ENCODE assay signal across 1 cellular context in genomic region chr4:113784497-113785254, GRCh38.
TF ChIP-seq lines count a peak whose summit lies in the region.

No MANE protein-coding gene starts in this region.

TF ChIP-seq in HepG2, 621 proteins besides CTCF, POLR2A, EP300 and RAD21 (continued from another document and continues in another):
- no peak for TF ChIP-seq ZNF280B (CRISPR knock-in tag; IDR thresholded peaks at IDR 0.05; ENCODE audit: borderline replicate concordance)
- no peak for TF ChIP-seq NPAS2 (CRISPR knock-in tag; IDR thresholded peaks at IDR 0.05; ENCODE audit: borderline replicate concordance)
- TF ChIP-seq TOPORS (CRISPR knock-in tag; IDR thresholded peaks at IDR 0.05): no peak
- peak; percentile 31; the same call in 1 of the 2 replicates for TF ChIP-seq ZNF609 (CRISPR knock-in tag; IDR thresholded peaks at IDR 0.05; ENCODE audit: borderline replicate concordance)
- TF ChIP-seq SOX13 (IDR thresholded peaks at IDR 0.05): peak; percentile 17; the same call in 1 of the 2 replicates
- peak in 1 of 2 experiments; percentile 68; a peak in 1 of 4 replicates for TF ChIP-seq SOX13 (CRISPR knock-in tag; conservative IDR thresholded peaks at IDR 0.05 in 1 of 2, IDR thresholded peaks at IDR 0.05 in 1 of 2)
- no peak for TF ChIP-seq HIVEP1 (CRISPR knock-in tag; IDR thresholded peaks at IDR 0.05)
- TF ChIP-seq ZFP91 (CRISPR knock-in tag; IDR thresholded peaks at IDR 0.05; ENCODE audit: borderline replicate concordance): no peak
- TF ChIP-seq MAFF (IDR thresholded peaks at IDR 0.05; ENCODE audit: low read depth, low read length): peak; percentile 78
- TF ChIP-seq ZBTB25 (CRISPR knock-in tag; IDR thresholded peaks at IDR 0.05): no peak
- TF ChIP-seq SMAD9 (CRISPR knock-in tag; IDR thresholded peaks at IDR 0.05): no peak
- no peak for TF ChIP-seq CENPX (CRISPR knock-in tag; IDR thresholded peaks at IDR 0.05)
- no peak for TF ChIP-seq HDAC6 (IDR thresholded peaks at IDR 0.05; ENCODE audit: low read depth, low read length)
- no peak for TF ChIP-seq EEA1 (CRISPR knock-in tag; IDR thresholded peaks at IDR 0.05; ENCODE audit: borderline replicate concordance)
- peak; percentile 85 for TF ChIP-seq HNF4A (CRISPR knock-in tag; IDR thresholded peaks at IDR 0.05)
- TF ChIP-seq TP53 (CRISPR knock-in tag; conservative IDR thresholded peaks at IDR 0.05): no peak
- TF ChIP-seq STAT5B (CRISPR knock-in tag; IDR thresholded peaks at IDR 0.05): no peak
- no peak for TF ChIP-seq ZNF281 (CRISPR knock-in tag; IDR thresholded peaks at IDR 0.05; ENCODE audit: borderline replicate concordance)
- TF ChIP-seq GABPB1 (CRISPR knock-in tag; IDR thresholded peaks at IDR 0.05): no peak
- TF ChIP-seq KDM1A (CRISPR knock-in tag; IDR thresholded peaks at IDR 0.05): no peak
- TF ChIP-seq ZMAT3 (CRISPR knock-in tag; conservative IDR thresholded peaks at IDR 0.05): no peak
- TF ChIP-seq ZNF362 (CRISPR knock-in tag; IDR thresholded peaks at IDR 0.05; ENCODE audit: borderline replicate concordance): no peak
- no peak for TF ChIP-seq ZNF282 (IDR thresholded peaks at IDR 0.05; ENCODE audit: partially characterized antibody)
- TF ChIP-seq TBP (CRISPR knock-in tag; IDR thresholded peaks at IDR 0.05): no peak
- no peak for TF ChIP-seq ZEB1 (IDR thresholded peaks at IDR 0.05; ENCODE audit: insufficient replicate concordance, low read depth)
- no peak for TF ChIP-seq BORCS8-MEF2B (CRISPR knock-in tag; IDR thresholded peaks at IDR 0.05)
- no peak for TF ChIP-seq ARID2 (CRISPR knock-in tag; IDR thresholded peaks at IDR 0.05; ENCODE audit: borderline replicate concordance)
- TF ChIP-seq HMG20A (CRISPR knock-in tag; IDR thresholded peaks at IDR 0.05; ENCODE audit: borderline replicate concordance): peak; percentile 92
- no peak for TF ChIP-seq FOXO4 (CRISPR knock-in tag; conservative IDR thresholded peaks at IDR 0.05)
- TF ChIP-seq ZNF484 (CRISPR knock-in tag; IDR thresholded peaks at IDR 0.05; ENCODE audit: borderline replicate concordance, low read depth): no peak
- TF ChIP-seq HNF4G (IDR thresholded peaks at IDR 0.05; ENCODE audit: borderline replicate concordance, low read depth, low read length): peak; percentile 71
- TF ChIP-seq HNF4G (CRISPR knock-in tag; IDR thresholded peaks at IDR 0.05; ENCODE audit: borderline replicate concordance, low read depth): no peak
- TF ChIP-seq JUND (CRISPR knock-in tag; IDR thresholded peaks at IDR 0.05): peak; percentile 67; the same call in 1 of the 2 replicates
- TF ChIP-seq FUBP1 (CRISPR knock-in tag; IDR thresholded peaks at IDR 0.05; ENCODE audit: borderline replicate concordance): no peak
- TF ChIP-seq EED (CRISPR knock-in tag; IDR thresholded peaks at IDR 0.05): no peak
- no peak for TF ChIP-seq YEATS4 (CRISPR knock-in tag; IDR thresholded peaks at IDR 0.05; ENCODE audit: borderline replicate concordance)
- TF ChIP-seq ZNF460 (CRISPR knock-in tag; IDR thresholded peaks at IDR 0.05; ENCODE audit: borderline replicate concordance): no peak
- TF ChIP-seq ELF3 (CRISPR knock-in tag; IDR thresholded peaks at IDR 0.05): peak; percentile 79
- TF ChIP-seq ZNF761 (CRISPR knock-in tag; conservative IDR thresholded peaks at IDR 0.05): no peak
- TF ChIP-seq GATAD2A (CRISPR knock-in tag; IDR thresholded peaks at IDR 0.05): peak; percentile 75
- TF ChIP-seq ZNF556 (CRISPR knock-in tag; IDR thresholded peaks at IDR 0.05; ENCODE audit: borderline replicate concordance): no peak
- no peak for TF ChIP-seq PRDM15 (CRISPR knock-in tag; IDR thresholded peaks at IDR 0.05)
